In the genomic region with DNA sequence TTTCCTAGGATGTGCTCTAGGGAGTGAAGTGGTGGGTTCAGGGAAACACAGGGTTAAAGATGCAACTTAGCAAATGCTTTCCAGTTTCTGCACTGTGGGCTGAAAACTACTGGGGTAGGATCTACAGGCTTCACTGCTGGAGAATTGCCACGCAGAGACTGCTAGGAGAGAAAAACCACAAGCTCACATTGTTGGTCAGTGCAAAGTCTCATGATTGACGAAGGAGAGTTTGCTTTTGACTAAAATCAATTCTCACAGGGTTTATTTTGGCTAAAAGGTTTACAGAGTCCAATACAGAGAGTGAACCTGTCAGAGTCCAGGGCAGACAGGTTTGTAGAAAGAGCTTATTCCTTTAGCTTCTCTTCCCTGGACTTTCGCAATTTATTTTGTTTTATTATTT, we compare ENCODE assay signal across 1 cellular context.
TF ChIP-seq lines count a peak whose summit lies in the region.

No MANE protein-coding gene starts in this region.

TF ChIP-seq in IMR-90, 13 proteins besides CTCF, POLR2A, EP300 and RAD21:
- TF ChIP-seq ELK1 (IDR thresholded peaks at IDR 0.05; ENCODE audit: borderline replicate concordance, low read depth, low read length) (no peak), NFE2L2 (IDR thresholded peaks at IDR 0.05; ENCODE audit: low read depth, low read length) (no peak), SMC3 (IDR thresholded peaks at IDR 0.05; ENCODE audit: low read depth, low read length) (no peak), MAFK (IDR thresholded peaks at IDR 0.05; ENCODE audit: low read depth, low read length) (no peak), FOS (IDR thresholded peaks at IDR 0.05; ENCODE audit: low read depth, low read length) (no peak), MAZ (IDR thresholded peaks at IDR 0.05; ENCODE audit: borderline replicate concordance, low read depth, low read length) (no peak), BHLHE40 (IDR thresholded peaks at IDR 0.05; ENCODE audit: low read depth, low read length) (no peak), CHD1 (IDR thresholded peaks at IDR 0.05; ENCODE audit: low read depth, low read length) (no peak), USF2 (IDR thresholded peaks at IDR 0.05; ENCODE audit: low read depth, low read length) (no peak), MXI1 (IDR thresholded peaks at IDR 0.05; ENCODE audit: borderline replicate concordance, low read depth, low read length) (no peak), CEBPB (IDR thresholded peaks at IDR 0.05; ENCODE audit: low read depth, low read length) (no peak), RCOR1 (IDR thresholded peaks at IDR 0.05; ENCODE audit: insufficient replicate concordance, low read length) (no peak), RFX5 (IDR thresholded peaks at IDR 0.05; ENCODE audit: low read depth, low read length) (no peak)
